In the genomic region with DNA sequence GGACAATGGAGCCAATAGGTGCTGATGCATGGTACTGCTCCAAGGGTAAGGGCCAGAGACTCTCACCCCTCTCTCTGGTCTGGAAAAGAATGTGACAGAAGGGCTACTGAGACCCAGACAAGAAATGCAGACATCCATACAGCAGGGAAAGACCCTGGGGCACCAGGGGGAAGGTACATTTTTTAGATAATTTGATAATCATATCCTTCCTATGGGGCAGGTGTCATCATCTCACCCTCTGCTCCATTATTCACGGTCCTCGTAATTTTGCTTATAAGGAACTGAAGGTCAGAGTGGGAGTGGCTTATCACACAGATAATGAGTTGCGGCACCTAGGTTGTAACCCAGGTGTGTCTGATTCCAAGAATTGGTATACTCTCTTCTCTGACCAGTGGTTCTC, we compare ENCODE assay signal across 34 cellular contexts.
"Had no signal": no experiment of that assay in that cellular context is flagged by ENCODE, and none has a peak within 500 bp of the region (broad histone marks: within the 10 kb centered on the region; RNA-seq: fewer than 3 reads in every experiment).

No MANE protein-coding gene starts in this region.

- H3K36me3 ChIP-seq: MG63 had no signal

- DNase-seq: Karpas-422, Kasumi-1, MG63, MM.1S, MV-4-11, NCI-H1048, NCI-H1092, NCI-H1092 treated with DMSO at 0.1 percent for 48 hours, NCI-H1105, NCI-H1105 treated with DMSO at 0.1 percent for 48 hours, NCI-H1417, NCI-H1417 treated with DMSO at 0.1 percent for 48 hours, NCI-H1436, NCI-H1436 treated with DMSO at 0.1 percent for 48 hours, NCI-H146, NCI-H1694, NCI-H1694 treated with DMSO at 0.1 percent for 48 hours, NCI-H187, NCI-H187 treated with DMSO at 0.1 percent for 48 hours, NCI-H1930, NCI-H2029, NCI-H2029 treated with DMSO at 0.1 percent for 48 hours, NCI-H2081, NCI-H2081 treated with DMSO at 0.1 percent for 48 hours, NCI-H2107, NCI-H2171, NCI-H2171 treated with DMSO at 0.1 percent for 48 hours, NCI-H2227 treated with DMSO at 0.1 percent for 48 hours, NCI-H226, NCI-H345, NCI-H446, NCI-H446 treated with DMSO at 0.1 percent for 48 hours, NCI-H510A, NCI-H510A treated with DMSO at 0.1 percent for 48 hours had no signal

- H3K9me3 ChIP-seq: MG63 had no signal

- H3K4me3 ChIP-seq: MG63 had no signal
